26 cellular contexts compared by ENCODE assay signal in genomic region chr5:96332535-96333396, GRCh38.
DNase-seq lines count a peak whose midpoint lies in the region; ATAC-seq, FAIRE-seq and TF ChIP-seq lines count a peak whose summit lies in the region.
"Had no signal": no experiment of that assay in that cellular context is flagged by ENCODE, and none has a peak within 500 bp of the region (broad histone marks: within the 10 kb centered on the region; RNA-seq: fewer than 3 reads in every experiment).

No MANE protein-coding gene starts in this region.

- DNase-seq in Ammon's horn (ENCODE audit: low spot score) (peak; percentile 14), astrocyte (ENCODE audit: low read depth) (no peak), hepatocyte (ENCODE audit: low spot score) (no peak), prostate gland (ENCODE audit: low spot score) (peak; percentile 50), mesenchymal stem cell (no peak), GM13977 (ENCODE audit: low spot score) (no peak), dedifferentiated amniotic fluid mesenchymal stem cell (ENCODE audit: extremely low spot score) (no peak)
- DNase-seq: activated CD4-positive, alpha-beta memory T cell treated with anti-CD3 and anti-CD28 coated beads, Interleukin-2, amount 10 ng/mL, durations not matched to agents 7 days and 5 days; activated naive CD4-positive, alpha-beta T cell; anterior cingulate cortex; effector memory CD8-positive, alpha-beta T cell; EL; H7; Karpas-422; NCI-H1092; NCI-H1930; NCI-H226; stimulated activated CD4-positive, alpha-beta T cell treated with anti-CD3 and anti-CD28 coated beads, Interleukin-12 subunit alpha, Interleukin-12 subunit beta, amount 100 ng/mL, for 4 hours; T-helper 2 cell; WERI-Rb-1 had no signal

- no peak overlapping the region for H3K9ac ChIP-seq in astrocyte (ENCODE audit: low read length)
- H3K9ac ChIP-seq in mesenchymal stem cell (ENCODE audit: low read length), result no peak overlapping the region

- H3K14ac ChIP-seq in mesenchymal stem cell (ENCODE audit: low read length in 2 of 2), result no peak overlapping the region

- H2AK5ac ChIP-seq in mesenchymal stem cell (ENCODE audit: low read length, severe bottlenecking), result no peak overlapping the region

- H2BK12ac ChIP-seq in mesenchymal stem cell (ENCODE audit: low read length in 2 of 2), result no peak overlapping the region

- H4K20me1 ChIP-seq in astrocyte (ENCODE audit: insufficient read depth, low read length) (no peaks in the 10 kb centered on the region), hepatocyte (ENCODE audit: insufficient read depth, poor library complexity, severe bottlenecking) (no peaks in the 10 kb centered on the region)
- H4K20me1 ChIP-seq: BLaER1 treated with 17β-estradiol and CSF1 and Interleukin-3, amounts not matched to agents 10 nM and 100 nM had no signal

- H2BK120ac ChIP-seq in mesenchymal stem cell (ENCODE audit: low read depth, low read length), result no peak overlapping the region

- no peaks in the 10 kb centered on the region for H3K27me3 Mint-ChIP-seq in astrocyte (ENCODE audit: low read depth, unreplicated experiment)
- H3K27me3 Mint-ChIP-seq: activated CD4-positive, alpha-beta memory T cell treated with anti-CD3 and anti-CD28 coated beads, Interleukin-2, amount 10 ng/mL, durations not matched to agents 7 days and 5 days had no signal

- H3K4me3 ChIP-seq in astrocyte (ENCODE audit: insufficient read depth, low read depth, low read length) (no peak overlapping the region), hepatocyte (no peak overlapping the region), prostate gland (no peak overlapping the region), mesenchymal stem cell (ENCODE audit: insufficient read depth in 1 of 2, low read depth in 1 of 2, low read length in 2 of 2) (no peak overlapping the region), gastroesophageal sphincter (no peak overlapping the region)
- H3K4me3 ChIP-seq: BLaER1 treated with 17β-estradiol and CSF1 and Interleukin-3, amounts not matched to agents 10 nM and 100 nM; esophagus muscularis mucosa; Peyer's patch; SK-N-MC had no signal

- H2AFZ ChIP-seq in astrocyte (ENCODE audit: low read depth, low read length) (no peak overlapping the region), hepatocyte (no peak overlapping the region), mesenchymal stem cell (ENCODE audit: low read depth, low read length) (no peak overlapping the region)

- H3K36me3 ChIP-seq in astrocyte (ENCODE audit: insufficient read depth, low read length) (no peaks in the 10 kb centered on the region), hepatocyte (replicated peaks; ENCODE audit: insufficient read depth, low read depth) (no peaks in the 10 kb centered on the region), prostate gland (no peaks in the 10 kb centered on the region), mesenchymal stem cell (ENCODE audit: control insufficient read depth in 1 of 2, insufficient read depth in 2 of 2, low read depth in 1 of 2, low read length in 2 of 2) (no peaks in the 10 kb centered on the region), gastroesophageal sphincter (no peaks in the 10 kb centered on the region)
- H3K36me3 ChIP-seq: BLaER1 treated with 17β-estradiol and CSF1 and Interleukin-3, amounts not matched to agents 10 nM and 100 nM; esophagus muscularis mucosa; Peyer's patch; WERI-Rb-1 had no signal

- H4K8ac ChIP-seq in mesenchymal stem cell (ENCODE audit: low read length), result no peak overlapping the region

- peak overlapping the region in 1 of 2 experiments; percentile 55 for H3K18ac ChIP-seq in mesenchymal stem cell (ENCODE audit: low read depth in 1 of 2, low read length in 2 of 2)

- no peak overlapping the region for H4K91ac ChIP-seq in mesenchymal stem cell (ENCODE audit: low read length)

- H3K9me2 ChIP-seq in hepatocyte (replicated peaks; ENCODE audit: insufficient read depth), result no peaks in the 10 kb centered on the region

- no peaks in the 10 kb centered on the region for H3K79me1 ChIP-seq in mesenchymal stem cell (replicated peaks; ENCODE audit: low read length, poor library complexity, severe bottlenecking)

- H3K9me3 ChIP-seq in astrocyte (ENCODE audit: insufficient read depth, low read depth, low read length), result no peaks in the 10 kb centered on the region
- no peaks in the 10 kb centered on the region for H3K9me3 ChIP-seq in hepatocyte (ENCODE audit: low read depth)
- H3K9me3 ChIP-seq in prostate gland, result no peaks in the 10 kb centered on the region
- H3K9me3 ChIP-seq in mesenchymal stem cell (ENCODE audit: control insufficient read depth, low read length), result no peaks in the 10 kb centered on the region
- no peaks in the 10 kb centered on the region for H3K9me3 ChIP-seq in gastroesophageal sphincter
- H3K9me3 ChIP-seq: BLaER1 treated with 17β-estradiol and CSF1 and Interleukin-3, amounts not matched to agents 10 nM and 100 nM; esophagus muscularis mucosa; Peyer's patch had no signal

- intact Hi-C loops in prostate gland (cut with DNase I), result loop anchor here (10.0 kb wide), 1 partner anchor 548 kb away; no protein-coding TSS in a partner anchor

- H3K27ac ChIP-seq in astrocyte (ENCODE audit: low read depth, low read length) (no peak overlapping the region), hepatocyte (peak overlapping the region; percentile 14), prostate gland (peak overlapping the region; percentile 74 to 85), mesenchymal stem cell (ENCODE audit: low read length, poor library complexity, severe bottlenecking) (no peak overlapping the region), gastroesophageal sphincter (peak overlapping the region in 2 of 4 donors; percentile 26 to 35)
- H3K27ac ChIP-seq: esophagus muscularis mucosa, Peyer's patch, SK-N-MC, WERI-Rb-1 had no signal

- no peak overlapping the region for H3K23ac ChIP-seq in mesenchymal stem cell (ENCODE audit: low read length in 2 of 2)

- no peak for FAIRE-seq in astrocyte (lab: Jason Lieb, UNC)
- FAIRE-seq: D721Med had no signal

- TF ChIP-seq CTCF in astrocyte (IDR thresholded peaks at IDR 0.05; ENCODE audit: insufficient read depth, low read depth, low read length) (no peak), hepatocyte (IDR thresholded peaks at IDR 0.05; ENCODE audit: poor library complexity) (no peak), prostate gland (IDR thresholded peaks at IDR 0.05) (no peak), gastroesophageal sphincter (IDR thresholded peaks at IDR 0.05) (no peak), GM13977 (IDR thresholded peaks at IDR 0.05; ENCODE audit: extremely low read depth, insufficient read depth, missing control alignments) (no peak)

- H3K4me1 ChIP-seq in astrocyte (ENCODE audit: insufficient read depth, low read length) (peaks cover 14% of the 10 kb centered on the region), hepatocyte (ENCODE audit: insufficient read depth) (peaks cover 12% of the 10 kb centered on the region), prostate gland (replicated peaks) (peaks cover 12% of the 10 kb centered on the region), mesenchymal stem cell (ENCODE audit: control insufficient read depth, insufficient read depth, low read depth, low read length) (peaks cover 6% of the 10 kb centered on the region), gastroesophageal sphincter (peaks cover 0 to 42% (median 3%) of the 10 kb centered on the region in 3 donors)

- no peak overlapping the region for H2BK5ac ChIP-seq in mesenchymal stem cell (ENCODE audit: low read depth, low read length, poor library complexity, severe bottlenecking)

- TF ChIP-seq EP300 in gastroesophageal sphincter (IDR thresholded peaks at IDR 0.05), result no peak

- H3K4me1 Mint-ChIP-seq in astrocyte (ENCODE audit: low read depth, unreplicated experiment), result peaks cover 28% of the 10 kb centered on the region

- H3K79me2 ChIP-seq in astrocyte (ENCODE audit: insufficient read depth, low read length) (no peaks in the 10 kb centered on the region), hepatocyte (no peaks in the 10 kb centered on the region)

- H3K4ac ChIP-seq in mesenchymal stem cell (ENCODE audit: low read depth in 1 of 2, low read length in 2 of 2), result peak overlapping the region in 1 of 2 experiments; percentile 52

- no peaks in the 10 kb centered on the region for H3K27me3 ChIP-seq in astrocyte (ENCODE audit: insufficient read depth, low read length)
- H3K27me3 ChIP-seq in hepatocyte, result no peaks in the 10 kb centered on the region
- H3K27me3 ChIP-seq in prostate gland (replicated peaks; ENCODE audit: insufficient read depth), result no peaks in the 10 kb centered on the region
- H3K27me3 ChIP-seq in mesenchymal stem cell (ENCODE audit: control insufficient read depth in 1 of 2, insufficient read depth in 1 of 2, low read length in 2 of 2), result no peaks in the 10 kb centered on the region
- no peaks in the 10 kb centered on the region for H3K27me3 ChIP-seq in gastroesophageal sphincter
- H3K27me3 ChIP-seq: BLaER1 treated with 17β-estradiol and CSF1 and Interleukin-3, amounts not matched to agents 10 nM and 100 nM; esophagus muscularis mucosa; Peyer's patch had no signal

- no peaks in the 10 kb centered on the region for H3K36me3 Mint-ChIP-seq in astrocyte (ENCODE audit: low read depth, unreplicated experiment)

- H3K27ac Mint-ChIP-seq in astrocyte (ENCODE audit: unreplicated experiment), result peak overlapping the region; percentile 20
- H3K27ac Mint-ChIP-seq: activated CD4-positive, alpha-beta memory T cell treated with anti-CD3 and anti-CD28 coated beads, Interleukin-2, amount 10 ng/mL, durations not matched to agents 7 days and 5 days; effector memory CD8-positive, alpha-beta T cell had no signal

- no peak for ATAC-seq in gastroesophageal sphincter
- ATAC-seq: effector memory CD8-positive, alpha-beta T cell had no signal

- no peak for TF ChIP-seq POLR2A in prostate gland (IDR thresholded peaks at IDR 0.05)
- TF ChIP-seq POLR2A in gastroesophageal sphincter (IDR thresholded peaks at IDR 0.05), result no peak

- in situ Hi-C loops in GM13977 (cut with MboI; ENCODE audit: low pct_unique_long_range_greater_than_20kb, low sequenced_read_pairs, unreplicated experiment), result loop anchor here (10.0 to 25.0 kb wide), 3 partner anchors 370 to 558 kb away; partner anchors contain the start of gene ELL2

- no peak overlapping the region for H2BK15ac ChIP-seq in mesenchymal stem cell (ENCODE audit: low read depth, poor library complexity, severe bottlenecking)

- H3K9me3 Mint-ChIP-seq in astrocyte (ENCODE audit: unreplicated experiment), result no peaks in the 10 kb centered on the region
- H3K9me3 Mint-ChIP-seq: activated CD4-positive, alpha-beta memory T cell treated with anti-CD3 and anti-CD28 coated beads, Interleukin-2, amount 10 ng/mL, durations not matched to agents 7 days and 5 days; effector memory CD8-positive, alpha-beta T cell had no signal

- 81% methylated on average over 15 of the region's 15 CpGs for WGBS in hepatocyte (ENCODE audit: low lambda C conversion rate, missing lambda C conversion rate)
- 59% methylated on average over 15 of the region's 15 CpGs for WGBS in prostate gland
- WGBS in mesenchymal stem cell, result 86% methylated on average over 13 of the region's 15 CpGs
- WGBS in gastroesophageal sphincter (ENCODE audit: low coverage in 1 of 2), 2 donors, result 67 to 70% methylated on average over 11 to 12 of the region's 15 CpGs

- no peak overlapping the region for H3K4me2 ChIP-seq in astrocyte (ENCODE audit: low read length)
- no peak overlapping the region for H3K4me2 ChIP-seq in hepatocyte
- H3K4me2 ChIP-seq in mesenchymal stem cell (ENCODE audit: low read length, poor library complexity, severe bottlenecking), result no peak overlapping the region

- H3K4me3 Mint-ChIP-seq in astrocyte (ENCODE audit: unreplicated experiment), result no peak overlapping the region
- H3K4me3 Mint-ChIP-seq: activated CD4-positive, alpha-beta memory T cell treated with anti-CD3 and anti-CD28 coated beads, Interleukin-2, amount 10 ng/mL, durations not matched to agents 7 days and 5 days; effector memory CD8-positive, alpha-beta T cell had no signal

Comparison
In these comparisons a context has a peak if more than half of its experiments do, and no peak if none do; other contexts are left out.
1. DNase-seq: peak in Ammon's horn (single experiment) and prostate gland (single experiment); none in astrocyte (single experiment), hepatocyte (single experiment), mesenchymal stem cell (single experiment), GM13977 (single experiment) and dedifferentiated amniotic fluid mesenchymal stem cell (single experiment).
2. H3K27ac ChIP-seq: peak in hepatocyte (single experiment) and prostate gland (2 of 2); none in astrocyte (single experiment) and mesenchymal stem cell (single experiment).